In the genomic region with DNA sequence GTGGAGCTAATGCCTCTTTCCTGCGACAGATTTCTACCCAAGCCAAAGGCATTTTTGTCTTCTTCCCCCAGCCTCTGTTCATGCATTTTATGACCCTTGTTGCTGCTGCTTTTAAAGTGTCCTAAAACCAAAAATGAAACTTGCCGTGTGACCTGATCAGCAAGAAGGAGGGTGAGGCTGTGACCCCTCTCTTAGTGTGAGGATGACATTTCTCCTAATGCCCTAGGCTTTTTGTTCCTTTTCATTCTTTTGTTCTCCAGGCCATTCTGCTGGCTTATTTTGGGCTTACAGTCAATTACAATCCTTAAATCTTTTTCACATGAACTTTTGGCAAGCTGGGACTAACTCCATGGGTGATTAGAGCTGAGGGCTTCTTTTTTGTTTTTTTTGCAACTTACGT, we compare ENCODE assay signal across 1 cellular context.
TF ChIP-seq lines count a peak whose summit lies in the region.

No MANE protein-coding gene starts in this region.

TF ChIP-seq in GM12878, 131 proteins besides CTCF, POLR2A, EP300 and RAD21:
- TF ChIP-seq JUNB (IDR thresholded peaks at IDR 0.05) (no peak), SRF (IDR thresholded peaks at IDR 0.05; ENCODE audit: low read depth in 2 of 2, low read length in 2 of 2) (no peak), ZNF384 (IDR thresholded peaks at IDR 0.05; ENCODE audit: borderline replicate concordance, low read depth, low read length) (no peak), TAF1 (IDR thresholded peaks at IDR 0.05; ENCODE audit: borderline replicate concordance, low read depth, low read length) (no peak), LARP7 (IDR thresholded peaks at IDR 0.05) (no peak)
TF ChIP-seq in GM12878: peak in this region for 0.
